ENCODE assay signal across 18 cellular contexts in genomic region chr1:156232222-156232621, GRCh38. TPM values are rescaled to one million over a fixed set of nuclear protein-coding genes. Genes with fewer than 3 reads are reported as not detected.
DNase-seq lines count a peak whose midpoint lies in the region; ATAC-seq and TF ChIP-seq lines count a peak whose summit lies in the region.
"Had no signal": no experiment of that assay in that cellular context is flagged by ENCODE, and none has a peak within 500 bp of the region (broad histone marks: within the 10 kb centered on the region; RNA-seq: fewer than 3 reads in every experiment).

No MANE protein-coding gene starts in this region.

- H3K9ac ChIP-seq in DND-41 (ENCODE audit: low read depth, low read length) = no peak overlapping the region

- ATAC-seq in DND-41 (ENCODE audit: insufficient read depth, low read depth) (peak; percentile 14; the same call in 1 of the 3 replicates), foreskin keratinocyte (peak; percentile 9), GM18870 (IDR thresholded peaks at IDR 0.05; ENCODE audit: unreplicated experiment) (no peak)
- ATAC-seq: left lung, pancreas had no signal

- no peak for DNase-seq in DND-41
- peak; percentile 75 for DNase-seq in NCI-H2171 (lab: John Stamatoyannopoulos, UW)
- DNase-seq in foreskin keratinocyte = no peak
- DNase-seq in effector CD8-positive, alpha-beta T cell (lab: John Stamatoyannopoulos, UW) = no peak
- DNase-seq in activated CD4-positive, alpha-beta T cell treated with anti-CD3 and anti-CD28 coated beads for 48 hours = no peak
- DNase-seq: aorta, DMS79 treated with DMSO at 0.1 percent for 48 hours, KBM-7, left lung, NCI-H1105 treated with DMSO at 0.1 percent for 48 hours, NCI-H524, pancreas, PC-9, thyroid gland had no signal

- peaks cover 31% of the 10 kb centered on the region for H3K36me3 ChIP-seq in DND-41 (ENCODE audit: insufficient read depth, low read length)

- no peaks in the 10 kb centered on the region for H3K27me3 ChIP-seq in DND-41 (ENCODE audit: insufficient read depth, low read length, poor library complexity)
- H3K27me3 ChIP-seq in foreskin keratinocyte = no peaks in the 10 kb centered on the region
- H3K27me3 ChIP-seq: left lung, pancreas, thyroid gland had no signal

- H4K20me1 ChIP-seq in DND-41 (ENCODE audit: insufficient read depth, low read length) = no peaks in the 10 kb centered on the region; the same call in 1 of the 2 replicates

- H3K4me2 ChIP-seq in DND-41 (ENCODE audit: insufficient read depth, low read length) = no peak overlapping the region
- H3K4me2 ChIP-seq: PC-9 had no signal

- H3K4me3 ChIP-seq in DND-41 (ENCODE audit: low read depth in 1 of 2, low read length in 2 of 2) = no peak overlapping the region
- H3K4me3 ChIP-seq: left lung, pancreas, PC-9, smooth muscle cell, thyroid gland had no signal

- no peak overlapping the region for H3K27ac ChIP-seq in DND-41 (ENCODE audit: low read length)
- no peak overlapping the region for H3K27ac ChIP-seq in foreskin keratinocyte
- H3K27ac ChIP-seq: C4-2B, left lung, pancreas, PC-9, thyroid gland had no signal

- no peak for TF ChIP-seq CTCF in DND-41 (IDR thresholded peaks at IDR 0.05; ENCODE audit: borderline replicate concordance, extremely low read depth, low read length, poor library complexity, severe bottlenecking)
- TF ChIP-seq CTCF in foreskin keratinocyte (conservative IDR thresholded peaks at IDR 0.05) = no peak

- no peaks in the 10 kb centered on the region for H3K4me1 ChIP-seq in DND-41 (ENCODE audit: insufficient read depth, low read length)
- peaks cover 6% of the 10 kb centered on the region for H3K4me1 ChIP-seq in foreskin keratinocyte
- H3K4me1 ChIP-seq: left lung, pancreas, thyroid gland had no signal

- H3K9me3 ChIP-seq in DND-41 (ENCODE audit: insufficient read depth, low read length, severe bottlenecking) = no peaks in the 10 kb centered on the region
- H3K9me3 ChIP-seq: left lung, pancreas, thyroid gland had no signal

- no peak overlapping the region for H2AFZ ChIP-seq in DND-41 (ENCODE audit: low read depth, low read length)
- H2AFZ ChIP-seq: PC-9 had no signal

- no peaks in the 10 kb centered on the region for H3K79me2 ChIP-seq in DND-41 (ENCODE audit: insufficient read depth, low read length)

RNA-seq across cellular contexts. Expression of gene BGLAP, which starts 9.8 kb away (rescaled TPM):
- total RNA-seq in foreskin keratinocyte = 0.14 and 0.34 TPM in 2 replicates
- 0.32 and 0.37 TPM in 2 replicates for polyA plus RNA-seq in foreskin keratinocyte
- total RNA-seq: frontal cortex had no signal

RNA-seq across cellular contexts. Expression of gene PAQR6, which starts 15.6 kb away (rescaled TPM):
- 0.63 and 1.2 TPM in 2 replicates for total RNA-seq in foreskin keratinocyte
- 1.1 and 1.8 TPM in 2 replicates for polyA plus RNA-seq in foreskin keratinocyte

RNA-seq across cellular contexts. Expression of gene PMF1, which starts 19.4 kb away (rescaled TPM):
- 54.7 and 56.2 TPM in 2 replicates for total RNA-seq in foreskin keratinocyte
- polyA plus RNA-seq in foreskin keratinocyte = 75.0 and 76.1 TPM in 2 replicates

RNA-seq across cellular contexts. Expression of gene SLC25A44, which starts 38.3 kb away (rescaled TPM):
- 18.4 and 18.5 TPM in 2 replicates for total RNA-seq in foreskin keratinocyte
- 12.4 and 14.2 TPM in 2 replicates for polyA plus RNA-seq in foreskin keratinocyte

RNA-seq across cellular contexts. Expression of gene SMG5, which starts 50.4 kb away (rescaled TPM):
- total RNA-seq in foreskin keratinocyte = 58.3 and 60.9 TPM in 2 replicates
- 32.9 and 35.3 TPM in 2 replicates for polyA plus RNA-seq in foreskin keratinocyte
